ENCODE assay signal across 13 cellular contexts in genomic region chr9:95880011-95880690, GRCh38. TPM values are rescaled to one million over a fixed set of nuclear protein-coding genes. Genes with fewer than 3 reads are reported as not detected.
DNase-seq lines count a peak whose midpoint lies in the region; ATAC-seq and TF ChIP-seq lines count a peak whose summit lies in the region.
"Had no signal": no experiment of that assay in that cellular context is flagged by ENCODE, and none has a peak within 500 bp of the region (broad histone marks: within the 10 kb centered on the region; RNA-seq: fewer than 3 reads in every experiment).

No MANE protein-coding gene starts in this region.

- POLR2A ChIA-PET in SK-N-SH (lab: Yijun Ruan, JAX) (no interaction called here), HEK293T (lab: Yijun Ruan, JAX) (interaction anchor here (0.6 kb wide), 1 partner anchor 152 kb away, joined by 3 read pairs; no protein-coding TSS in a partner anchor)

- H3K27me3 ChIP-seq in SK-N-SH (ENCODE audit: insufficient read depth) (no peaks in the 10 kb centered on the region), smooth muscle cell (ENCODE audit: low read depth) (no peaks in the 10 kb centered on the region)

- H3K36me3 Mint-ChIP-seq in activated T-helper 1 cell treated with anti-CD3 and anti-CD28 coated beads, Interleukin-12 subunit alpha, Interleukin-12 subunit beta, Interleukin-2, Interleukin-4 antibody, amounts not matched to agents 30 ng/mL and 10 ng/mL and 1 ng/mL, durations not matched to agents 14 hours and 24 hours and 36 hours (ENCODE audit: low read depth), result peaks cover 36% of the 10 kb centered on the region

- no peaks in the 10 kb centered on the region for H3K9me3 Mint-ChIP-seq in activated T-helper 1 cell treated with anti-CD3 and anti-CD28 coated beads, Interleukin-12 subunit alpha, Interleukin-12 subunit beta, Interleukin-2, Interleukin-4 antibody, amounts not matched to agents 30 ng/mL and 10 ng/mL and 1 ng/mL, durations not matched to agents 14 hours and 24 hours and 36 hours
- H3K9me3 Mint-ChIP-seq: natural killer cell treated with Interleukin-12 subunit alpha and Interleukin-12 subunit beta and Interleukin-15 and Interleukin-18, amount 100 ng/mL, for 72 hours; stimulated activated effector memory CD8-positive, alpha-beta T cell treated with anti-CD3 and anti-CD28 coated beads, Interleukin-12 subunit alpha, Interleukin-12 subunit beta, amount 100 ng/mL, for 72 hours had no signal

- H3K27ac ChIP-seq in SK-N-SH (ENCODE audit: low read depth in 2 of 2, low read length in 1 of 2) (peak overlapping the region in 1 of 2 experiments; percentile 73; a peak in 2 of 4 replicates), smooth muscle cell (ENCODE audit: low read depth) (peak overlapping the region; percentile 74)

- DNase-seq in SK-N-SH, result no peak
- DNase-seq in activated T-helper 1 cell treated with anti-CD3 and anti-CD28 coated beads, Interleukin-12 subunit alpha, Interleukin-12 subunit beta, Interleukin-2, Interleukin-4 antibody, amounts not matched to agents 30 ng/mL and 10 ng/mL and 1 ng/mL, durations not matched to agents 14 hours and 24 hours and 36 hours (ENCODE audit: low spot score), result no peak
- peak; percentile 74 for DNase-seq in fibroblast of pulmonary artery (ENCODE audit: low read depth)
- DNase-seq in smooth muscle cell (lab: John Stamatoyannopoulos, UW; ENCODE audit: unreplicated experiment), result no peak
- DNase-seq in HEK293T (ENCODE audit: extremely low spot score), result no peak
- DNase-seq in inferior parietal cortex (ENCODE audit: extremely low spot score), result no peak
- no peak for DNase-seq in GM19240 (ENCODE audit: insufficient read length, low spot score)
- DNase-seq: GOT3, NCI-H446 had no signal

- H3K27me3 Mint-ChIP-seq in activated T-helper 1 cell treated with anti-CD3 and anti-CD28 coated beads, Interleukin-12 subunit alpha, Interleukin-12 subunit beta, Interleukin-2, Interleukin-4 antibody, amounts not matched to agents 30 ng/mL and 10 ng/mL and 1 ng/mL, durations not matched to agents 14 hours and 24 hours and 36 hours (ENCODE audit: insufficient read depth), result no peaks in the 10 kb centered on the region
- H3K27me3 Mint-ChIP-seq: natural killer cell treated with Interleukin-12 subunit alpha and Interleukin-12 subunit beta and Interleukin-15 and Interleukin-18, amount 100 ng/mL, for 72 hours had no signal

- H3F3A ChIP-seq in SK-N-SH (replicated peaks; ENCODE audit: insufficient read depth) (peaks cover 16% of the 10 kb centered on the region), smooth muscle cell (ENCODE audit: low read depth) (peaks cover 15% of the 10 kb centered on the region)

- no peaks in the 10 kb centered on the region for H3K9me2 ChIP-seq in SK-N-SH

- H3K27ac Mint-ChIP-seq in activated T-helper 1 cell treated with anti-CD3 and anti-CD28 coated beads, Interleukin-12 subunit alpha, Interleukin-12 subunit beta, Interleukin-2, Interleukin-4 antibody, amounts not matched to agents 30 ng/mL and 10 ng/mL and 1 ng/mL, durations not matched to agents 14 hours and 24 hours and 36 hours, result peak overlapping the region; percentile 11
- H3K27ac Mint-ChIP-seq: natural killer cell treated with Interleukin-12 subunit alpha and Interleukin-12 subunit beta and Interleukin-15 and Interleukin-18, amount 100 ng/mL, for 72 hours; stimulated activated effector memory CD8-positive, alpha-beta T cell treated with anti-CD3 and anti-CD28 coated beads, Interleukin-12 subunit alpha, Interleukin-12 subunit beta, amount 100 ng/mL, for 72 hours had no signal

- CTCF ChIA-PET in SK-N-SH (lab: Yijun Ruan, JAX), result no interaction called here
- CTCF ChIA-PET in HEK293T (lab: Yijun Ruan, JAX), result interaction anchor here (0.6 to 0.9 kb wide), 2 partner anchors 8 to 30 kb away, joined by 3 read pairs; no protein-coding TSS in a partner anchor

- no peaks in the 10 kb centered on the region; the same call in none of the 2 replicates for H3K79me2 ChIP-seq in SK-N-SH (ENCODE audit: insufficient read depth)
- H3K79me2 ChIP-seq in smooth muscle cell (ENCODE audit: low read depth), result peaks cover 61% of the 10 kb centered on the region

- H2AFZ ChIP-seq in SK-N-SH (ENCODE audit: low read depth) (no peak overlapping the region), smooth muscle cell (ENCODE audit: low read depth) (no peak overlapping the region)

- H3K4me3 Mint-ChIP-seq in activated T-helper 1 cell treated with anti-CD3 and anti-CD28 coated beads, Interleukin-12 subunit alpha, Interleukin-12 subunit beta, Interleukin-2, Interleukin-4 antibody, amounts not matched to agents 30 ng/mL and 10 ng/mL and 1 ng/mL, durations not matched to agents 14 hours and 24 hours and 36 hours, result no peak overlapping the region
- H3K4me3 Mint-ChIP-seq: natural killer cell treated with Interleukin-12 subunit alpha and Interleukin-12 subunit beta and Interleukin-15 and Interleukin-18, amount 100 ng/mL, for 72 hours; stimulated activated effector memory CD8-positive, alpha-beta T cell treated with anti-CD3 and anti-CD28 coated beads, Interleukin-12 subunit alpha, Interleukin-12 subunit beta, amount 100 ng/mL, for 72 hours had no signal

- 82% methylated on average over 4 of the region's 4 CpGs for WGBS in SK-N-SH (ENCODE audit: low lambda C conversion rate)
- 71% methylated on average over 4 of the region's 4 CpGs for WGBS in smooth muscle cell (ENCODE audit: low lambda C conversion rate)

- intact Hi-C loops in activated T-helper 1 cell treated with anti-CD3 and anti-CD28 coated beads, Interleukin-12 subunit alpha, Interleukin-12 subunit beta, Interleukin-2, Interleukin-4 antibody, amounts not matched to agents 30 ng/mL and 10 ng/mL and 1 ng/mL, durations not matched to agents 14 hours and 24 hours and 36 hours (cut with micrococcal nuclease), result no loop called here

- no peak for TF ChIP-seq CTCF in SK-N-SH (IDR thresholded peaks at IDR 0.05)
- no peak for TF ChIP-seq CTCF in fibroblast of pulmonary artery (IDR thresholded peaks at IDR 0.05; ENCODE audit: low read length, missing control alignments)
- TF ChIP-seq CTCF in smooth muscle cell (IDR thresholded peaks at IDR 0.05; ENCODE audit: borderline replicate concordance, insufficient read depth, poor library complexity, severe bottlenecking), result no peak

- H3K36me3 ChIP-seq in SK-N-SH (replicated peaks in 1 of 2; ENCODE audit: control insufficient read depth in 1 of 2, insufficient read depth in 2 of 2, low read length in 1 of 2) (peaks cover 27 to 42% of the 10 kb centered on the region in 2 experiments), smooth muscle cell (ENCODE audit: low read depth) (peaks cover 11% of the 10 kb centered on the region)

- TF ChIP-seq RAD21 in SK-N-SH (IDR thresholded peaks at IDR 0.05; ENCODE audit: low read length), result no peak

- TF ChIP-seq EP300 in SK-N-SH (IDR thresholded peaks at IDR 0.05; ENCODE audit: borderline replicate concordance in 1 of 2, low read depth in 1 of 2, low read length in 1 of 2), result no peak

- no peak for ATAC-seq in SK-N-SH treated with all-trans-retinoic acid at 6 μM for 48 hours
- ATAC-seq: activated CD4-positive, CD25-positive, alpha-beta regulatory T cell treated with anti-CD3 and anti-CD28 coated beads, Interleukin-2, amount 50 U/mL, for 24 hours; natural killer cell treated with Interleukin-12 subunit alpha and Interleukin-12 subunit beta and Interleukin-15 and Interleukin-18, amount 100 ng/mL, for 72 hours; stimulated activated effector memory CD8-positive, alpha-beta T cell treated with anti-CD3 and anti-CD28 coated beads, Interleukin-12 subunit alpha, Interleukin-12 subunit beta, amount 100 ng/mL, for 72 hours had no signal

- H3K4me1 ChIP-seq in SK-N-SH (ENCODE audit: control insufficient read depth in 1 of 2, insufficient read depth in 2 of 2, low read depth in 1 of 2, low read length in 1 of 2) (peaks cover 0 to 8% of the 10 kb centered on the region in 2 experiments; a peak in 3 of 4 replicates), smooth muscle cell (ENCODE audit: low read depth) (no peaks in the 10 kb centered on the region)

- H3K4me1 Mint-ChIP-seq in activated T-helper 1 cell treated with anti-CD3 and anti-CD28 coated beads, Interleukin-12 subunit alpha, Interleukin-12 subunit beta, Interleukin-2, Interleukin-4 antibody, amounts not matched to agents 30 ng/mL and 10 ng/mL and 1 ng/mL, durations not matched to agents 14 hours and 24 hours and 36 hours (ENCODE audit: low read depth), result peaks cover 28% of the 10 kb centered on the region

- H3K4me2 ChIP-seq in SK-N-SH (no peak overlapping the region; the same call in 1 of the 2 replicates), smooth muscle cell (peak overlapping the region; percentile 38)

- H4K20me1 ChIP-seq in SK-N-SH (ENCODE audit: insufficient read depth) (peaks cover 7% of the 10 kb centered on the region), smooth muscle cell (ENCODE audit: low read depth) (peaks cover 68% of the 10 kb centered on the region)

- H3K9ac ChIP-seq in SK-N-SH, result peak overlapping the region; percentile 2; the same call in 1 of the 2 replicates
- H3K9ac ChIP-seq in smooth muscle cell (ENCODE audit: low read depth), result peak overlapping the region; percentile 37

- H3K9me3 ChIP-seq in SK-N-SH (no peaks in the 10 kb centered on the region), smooth muscle cell (replicated peaks; ENCODE audit: low read depth) (no peaks in the 10 kb centered on the region)

- H3K4me3 ChIP-seq in SK-N-SH (ENCODE audit: low read depth in 2 of 2, low read length in 1 of 2) (no peak overlapping the region; a peak in 1 of 4 replicates), fibroblast of pulmonary artery (replicated peaks; ENCODE audit: low read depth, low read length) (no peak overlapping the region), smooth muscle cell (no peak overlapping the region)

TF ChIP-seq in SK-N-SH, 30 proteins besides CTCF, POLR2A, EP300 and RAD21 (continues in another document):
- TF ChIP-seq MEF2A (IDR thresholded peaks at IDR 0.05; ENCODE audit: borderline replicate concordance, low read depth) (no peak), FOXM1 (IDR thresholded peaks at IDR 0.05; ENCODE audit: low read depth) (no peak), RCOR1 (IDR thresholded peaks at IDR 0.05; ENCODE audit: low read length) (no peak)

TF ChIP-seq in SK-N-SH treated with all-trans-retinoic acid at 6 μM for 48 hours, 23 proteins besides CTCF, POLR2A, EP300 and RAD21 (continues in another document):
- no peak for TF ChIP-seq TOX (CRISPR knock-in tag; IDR thresholded peaks at IDR 0.05; ENCODE audit: borderline replicate concordance)

TF ChIP-seq in HEK293T, 16 proteins besides CTCF, POLR2A, EP300 and RAD21 (continues in another document):
- no peak for TF ChIP-seq HDGF (IDR thresholded peaks at IDR 0.05; ENCODE audit: borderline replicate concordance)
- no peak for TF ChIP-seq LEF1 (IDR thresholded peaks at IDR 0.05; ENCODE audit: borderline replicate concordance)
- no peak for TF ChIP-seq SP1 (IDR thresholded peaks at IDR 0.05)
- no peak for TF ChIP-seq NFRKB (IDR thresholded peaks at IDR 0.05)
- TF ChIP-seq TARDBP (IDR thresholded peaks at IDR 0.05), result no peak

RNA-seq across cellular contexts. Expression of gene ERCC6L2, which starts 4.7 kb away (rescaled TPM):
- polyA plus RNA-seq in SK-N-SH (2012; rRNA removed) (10.0 and 13.8 TPM in 2 replicates), smooth muscle cell (9.6 and 11.7 TPM in 2 replicates)
- 13.5 and 16.0 TPM in 2 replicates for polyA plus RNA-seq in SK-N-SH (2012; cell fraction: cytosol; rRNA removed)
- polyA plus RNA-seq in SK-N-SH (2012; cell fraction: nucleus; rRNA removed), result 13.2 and 21.1 TPM in 2 replicates
- total RNA-seq in activated T-helper 1 cell treated with anti-CD3 and anti-CD28 coated beads, Interleukin-12 subunit alpha, Interleukin-12 subunit beta, Interleukin-2, Interleukin-4 antibody, amounts not matched to agents 30 ng/mL and 10 ng/mL and 1 ng/mL, durations not matched to agents 14 hours and 24 hours and 36 hours, result 31.2 and 33.7 TPM in 2 replicates
- total RNA-seq in smooth muscle cell, result 39.4 and 49.9 TPM in 2 replicates
